In the genomic region with DNA sequence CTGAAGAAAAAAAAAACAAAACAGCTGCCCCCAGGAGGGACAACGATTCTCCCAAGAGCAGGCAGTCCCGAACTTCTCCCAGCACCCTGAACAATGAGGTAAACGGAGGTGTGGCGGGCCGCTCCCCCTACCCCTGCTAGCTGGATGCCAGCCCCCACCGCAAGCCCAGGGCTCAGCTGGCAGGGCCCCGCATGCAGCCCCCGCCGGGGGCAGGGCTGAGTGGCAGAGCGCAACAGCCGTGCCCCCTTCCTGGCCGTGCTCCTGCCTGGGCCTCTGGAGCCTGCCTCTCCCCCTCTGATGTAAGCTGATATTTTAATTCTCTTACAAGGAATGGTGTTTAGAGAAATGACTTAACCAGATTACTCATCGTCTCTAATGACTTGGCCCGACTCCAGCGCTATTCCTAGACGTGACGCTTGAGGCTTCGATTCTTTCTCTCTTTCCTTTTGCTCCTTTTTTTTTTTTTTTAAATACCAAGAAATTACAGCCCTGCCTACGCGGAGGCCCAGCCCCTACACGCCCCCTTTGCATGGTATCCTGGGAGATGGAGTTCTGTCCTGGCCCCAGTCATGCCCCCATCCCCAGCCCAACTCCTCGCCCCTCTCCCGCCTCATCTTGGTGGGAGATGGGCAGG, we compare ENCODE assay signal across 1 cellular context.
A peak's percentile ranks its signal among the peaks of the same experiment; 100 is the strongest.
TF ChIP-seq lines count a peak whose summit lies in the region.

No MANE protein-coding gene starts in this region.

TF ChIP-seq in HepG2, 621 proteins besides CTCF, POLR2A, EP300 and RAD21:
- TF ChIP-seq ZBTB37 (CRISPR knock-in tag; IDR thresholded peaks at IDR 0.05) (no peak), SP4 (CRISPR knock-in tag; IDR thresholded peaks at IDR 0.05) (peak; percentile 73; the same call in 1 of the 2 replicates), SP1 (IDR thresholded peaks at IDR 0.05) (no peak), SP1 (CRISPR knock-in tag; IDR thresholded peaks at IDR 0.05) (peak; percentile 56), ISL2 (CRISPR knock-in tag; IDR thresholded peaks at IDR 0.05) (no peak), ZNF7 (CRISPR knock-in tag; IDR thresholded peaks at IDR 0.05) (no peak), ZNF777 (CRISPR knock-in tag; IDR thresholded peaks at IDR 0.05) (0 out of 2 replicates have a peak, but pooled peaks have one; percentile 51), CREM (IDR thresholded peaks at IDR 0.05) (peak; percentile 48; the same call in 1 of the 2 replicates), CREM (CRISPR knock-in tag; IDR thresholded peaks at IDR 0.05) (no peak), FOSL2 (CRISPR knock-in tag; IDR thresholded peaks at IDR 0.05) (0 out of 2 replicates have a peak, but pooled peaks have one; percentile 21), MTA3 (CRISPR knock-in tag; IDR thresholded peaks at IDR 0.05) (no peak), HCFC1 (IDR thresholded peaks at IDR 0.05; ENCODE audit: low read depth, low read length) (peak; percentile 68), ZNF674 (CRISPR knock-in tag; IDR thresholded peaks at IDR 0.05; ENCODE audit: low read depth) (no peak), ZNF230 (CRISPR knock-in tag; IDR thresholded peaks at IDR 0.05) (0 out of 2 replicates have a peak, but pooled peaks have one; percentile 24), GTF3A (CRISPR knock-in tag; conservative IDR thresholded peaks at IDR 0.05) (0 out of 2 replicates have a peak, but pooled peaks have one; percentile 35), HNRNPL (IDR thresholded peaks at IDR 0.05; ENCODE audit: low read depth, low read length) (0 out of 2 replicates have a peak, but pooled peaks have one; percentile 58), ZIK1 (CRISPR knock-in tag; IDR thresholded peaks at IDR 0.05; ENCODE audit: borderline replicate concordance, low read depth) (no peak), SMAD3 (CRISPR knock-in tag; IDR thresholded peaks at IDR 0.05) (no peak), ZNF329 (CRISPR knock-in tag; IDR thresholded peaks at IDR 0.05; ENCODE audit: low read depth) (no peak), PATZ1 (CRISPR knock-in tag; IDR thresholded peaks at IDR 0.05) (peak; percentile 35; the same call in 1 of the 2 replicates), ZFX (CRISPR knock-in tag; IDR thresholded peaks at IDR 0.05; ENCODE audit: low read depth) (0 out of 2 replicates have a peak, but pooled peaks have one; percentile 15), ZNF800 (CRISPR knock-in tag; IDR thresholded peaks at IDR 0.05) (0 out of 2 replicates have a peak, but pooled peaks have one; percentile 22), SUZ12 (IDR thresholded peaks at IDR 0.05; ENCODE audit: low read depth, low read length) (peak; percentile 24; the same call in 1 of the 2 replicates), ZNF143 (CRISPR knock-in tag; IDR thresholded peaks at IDR 0.05) (peak; percentile 84), NFE2 (CRISPR knock-in tag; IDR thresholded peaks at IDR 0.05) (no peak), ZNF678 (CRISPR knock-in tag; IDR thresholded peaks at IDR 0.05) (0 out of 2 replicates have a peak, but pooled peaks have one; percentile 57), CREB1 (IDR thresholded peaks at IDR 0.05) (0 out of 2 replicates have a peak, but pooled peaks have one; percentile 34), CREB1 (CRISPR knock-in tag; IDR thresholded peaks at IDR 0.05) (peak; percentile 46), SP2 (CRISPR knock-in tag; IDR thresholded peaks at IDR 0.05) (0 out of 2 replicates have a peak, but pooled peaks have one; percentile 38), THAP11 (CRISPR knock-in tag; IDR thresholded peaks at IDR 0.05) (peak; percentile 92)
- TF ChIP-seq, protein P1, sequence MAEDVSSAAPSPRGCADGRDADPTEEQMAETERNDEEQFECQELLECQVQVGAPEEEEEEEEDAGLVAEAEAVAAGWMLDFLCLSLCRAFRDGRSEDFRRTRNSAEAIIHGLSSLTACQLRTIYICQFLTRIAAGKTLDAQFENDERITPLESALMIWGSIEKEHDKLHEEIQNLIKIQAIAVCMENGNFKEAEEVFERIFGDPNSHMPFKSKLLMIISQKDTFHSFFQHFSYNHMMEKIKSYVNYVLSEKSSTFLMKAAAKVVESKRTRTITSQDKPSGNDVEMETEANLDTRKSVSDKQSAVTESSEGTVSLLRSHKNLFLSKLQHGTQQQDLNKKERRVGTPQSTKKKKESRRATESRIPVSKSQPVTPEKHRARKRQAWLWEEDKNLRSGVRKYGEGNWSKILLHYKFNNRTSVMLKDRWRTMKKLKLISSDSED (CRISPR knock-in tag; IDR thresholded peaks at IDR 0.05) = no peak
- TF ChIP-seq, protein P2, sequence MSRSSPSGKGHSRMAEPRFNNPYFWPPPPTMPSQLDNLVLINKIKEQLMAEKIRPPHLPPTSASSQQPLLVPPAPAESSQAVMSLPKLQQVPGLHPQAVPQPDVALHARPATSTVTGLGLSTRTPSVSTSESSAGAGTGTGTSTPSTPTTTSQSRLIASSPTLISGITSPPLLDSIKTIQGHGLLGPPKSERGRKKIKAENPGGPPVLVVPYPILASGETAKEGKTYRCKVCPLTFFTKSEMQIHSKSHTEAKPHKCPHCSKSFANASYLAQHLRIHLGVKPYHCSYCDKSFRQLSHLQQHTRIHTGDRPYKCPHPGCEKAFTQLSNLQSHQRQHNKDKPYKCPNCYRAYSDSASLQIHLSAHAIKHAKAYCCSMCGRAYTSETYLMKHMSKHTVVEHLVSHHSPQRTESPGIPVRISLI (CRISPR knock-in tag; IDR thresholded peaks at IDR 0.05; ENCODE audit: borderline replicate concordance) = peak; percentile 46; the same call in 1 of the 2 replicates
- TF ChIP-seq, protein P3, sequence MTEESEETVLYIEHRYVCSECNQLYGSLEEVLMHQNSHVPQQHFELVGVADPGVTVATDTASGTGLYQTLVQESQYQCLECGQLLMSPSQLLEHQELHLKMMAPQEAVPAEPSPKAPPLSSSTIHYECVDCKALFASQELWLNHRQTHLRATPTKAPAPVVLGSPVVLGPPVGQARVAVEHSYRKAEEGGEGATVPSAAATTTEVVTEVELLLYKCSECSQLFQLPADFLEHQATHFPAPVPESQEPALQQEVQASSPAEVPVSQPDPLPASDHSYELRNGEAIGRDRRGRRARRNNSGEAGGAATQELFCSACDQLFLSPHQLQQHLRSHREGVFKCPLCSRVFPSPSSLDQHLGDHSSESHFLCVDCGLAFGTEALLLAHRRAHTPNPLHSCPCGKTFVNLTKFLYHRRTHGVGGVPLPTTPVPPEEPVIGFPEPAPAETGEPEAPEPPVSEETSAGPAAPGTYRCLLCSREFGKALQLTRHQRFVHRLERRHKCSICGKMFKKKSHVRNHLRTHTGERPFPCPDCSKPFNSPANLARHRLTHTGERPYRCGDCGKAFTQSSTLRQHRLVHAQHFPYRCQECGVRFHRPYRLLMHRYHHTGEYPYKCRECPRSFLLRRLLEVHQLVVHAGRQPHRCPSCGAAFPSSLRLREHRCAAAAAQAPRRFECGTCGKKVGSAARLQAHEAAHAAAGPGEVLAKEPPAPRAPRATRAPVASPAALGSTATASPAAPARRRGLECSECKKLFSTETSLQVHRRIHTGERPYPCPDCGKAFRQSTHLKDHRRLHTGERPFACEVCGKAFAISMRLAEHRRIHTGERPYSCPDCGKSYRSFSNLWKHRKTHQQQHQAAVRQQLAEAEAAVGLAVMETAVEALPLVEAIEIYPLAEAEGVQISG (CRISPR knock-in tag; IDR thresholded peaks at IDR 0.05) = 0 out of 2 replicates have a peak, but pooled peaks have one; percentile 19
- TF ChIP-seq, protein P4, sequence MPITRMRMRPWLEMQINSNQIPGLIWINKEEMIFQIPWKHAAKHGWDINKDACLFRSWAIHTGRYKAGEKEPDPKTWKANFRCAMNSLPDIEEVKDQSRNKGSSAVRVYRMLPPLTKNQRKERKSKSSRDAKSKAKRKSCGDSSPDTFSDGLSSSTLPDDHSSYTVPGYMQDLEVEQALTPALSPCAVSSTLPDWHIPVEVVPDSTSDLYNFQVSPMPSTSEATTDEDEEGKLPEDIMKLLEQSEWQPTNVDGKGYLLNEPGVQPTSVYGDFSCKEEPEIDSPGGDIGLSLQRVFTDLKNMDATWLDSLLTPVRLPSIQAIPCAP (CRISPR knock-in tag; IDR thresholded peaks at IDR 0.05; ENCODE audit: low read depth) = no peak
